Comparison of ENCODE assay signal across 10 cellular contexts in genomic region chr14:63295231-63295685, GRCh38. TPM values are rescaled to one million over a fixed set of nuclear protein-coding genes. Genes with fewer than 3 reads are reported as not detected.
A peak's percentile ranks its signal among the peaks of the same experiment; 100 is the strongest.
DNase-seq lines count a peak whose midpoint lies in the region; ATAC-seq and TF ChIP-seq lines count a peak whose summit lies in the region.
"Had no signal": no experiment of that assay in that cellular context is flagged by ENCODE, and none has a peak within 500 bp of the region (broad histone marks: within the 10 kb centered on the region; RNA-seq: fewer than 3 reads in every experiment).

No MANE protein-coding gene starts in this region.

- peak overlapping the region in 3 of 4 donors; percentile 3 to 34 (median 14) for H3K4me3 ChIP-seq in esophagus squamous epithelium
- H3K4me3 ChIP-seq in upper lobe of left lung = peak overlapping the region in 1 of 4 donors; percentile 23
- H3K4me3 ChIP-seq: testis had no signal

- H3K27me3 ChIP-seq in esophagus squamous epithelium (no peaks in the 10 kb centered on the region), upper lobe of left lung (no peaks in the 10 kb centered on the region)
- H3K27me3 ChIP-seq: testis had no signal

- peaks cover 0 to 18% (median 0%) of the 10 kb centered on the region in 3 donors for H3K36me3 ChIP-seq in esophagus squamous epithelium
- peaks cover 0 to 28% (median 0%) of the 10 kb centered on the region in 4 donors for H3K36me3 ChIP-seq in upper lobe of left lung

- H3K4me1 Mint-ChIP-seq in activated T-cell treated with anti-CD3 and anti-CD28 coated beads, Interleukin-2, amount 50 U/mL, for 72 hours (ENCODE audit: low read depth) = peaks cover 12% of the 10 kb centered on the region

- no peaks in the 10 kb centered on the region for H3K9me3 Mint-ChIP-seq in activated T-cell treated with anti-CD3 and anti-CD28 coated beads, Interleukin-2, amount 50 U/mL, for 72 hours

- no peak for ATAC-seq in activated T-cell treated with anti-CD3 and anti-CD28 coated beads, Interleukin-2, amount 50 U/mL, for 72 hours (replicated peaks in 1 of 2)
- peak; percentile 47 for ATAC-seq in HG03565 (IDR thresholded peaks at IDR 0.05; ENCODE audit: unreplicated experiment)
- no peak for ATAC-seq in upper lobe of left lung (ENCODE audit: low FRiP score in 2 of 2)
- no peak for ATAC-seq in HG03108 (IDR thresholded peaks at IDR 0.05; ENCODE audit: unreplicated experiment)

- H3K27me3 Mint-ChIP-seq in activated T-cell treated with anti-CD3 and anti-CD28 coated beads, Interleukin-2, amount 50 U/mL, for 72 hours (ENCODE audit: low read depth) = peaks cover 31% of the 10 kb centered on the region

- H3K4me3 Mint-ChIP-seq in activated T-cell treated with anti-CD3 and anti-CD28 coated beads, Interleukin-2, amount 50 U/mL, for 72 hours = peak overlapping the region in 1 of 2 donors; percentile 63

- intact Hi-C loops in esophagus squamous epithelium (cut with DNase I) = no loop called here

- no peaks in the 10 kb centered on the region for H3K4me1 ChIP-seq in esophagus squamous epithelium
- H3K4me1 ChIP-seq in upper lobe of left lung = peaks cover 0 to 17% (median 4%) of the 10 kb centered on the region in 4 donors
- H3K4me1 ChIP-seq: testis had no signal

- H3K36me3 Mint-ChIP-seq in activated T-cell treated with anti-CD3 and anti-CD28 coated beads, Interleukin-2, amount 50 U/mL, for 72 hours (ENCODE audit: insufficient read depth in 2 of 2) = no peaks in the 10 kb centered on the region

- H3K27ac ChIP-seq in esophagus squamous epithelium = peak overlapping the region in 3 of 4 donors; percentile 59 to 75 (median 73)
- peak overlapping the region; percentile 54 to 75 (median 64) for H3K27ac ChIP-seq in upper lobe of left lung
- H3K27ac ChIP-seq: testis had no signal

- H3K9me3 ChIP-seq in esophagus squamous epithelium (no peaks in the 10 kb centered on the region), upper lobe of left lung (no peaks in the 10 kb centered on the region)
- H3K9me3 ChIP-seq: testis had no signal

- TF ChIP-seq POLR2A in esophagus squamous epithelium (IDR thresholded peaks at IDR 0.05) = no peak
- no peak for TF ChIP-seq POLR2A in upper lobe of left lung (IDR thresholded peaks at IDR 0.05)

- DNase-seq in activated T-cell treated with anti-CD3 and anti-CD28 coated beads, Interleukin-2, amount 50 U/mL, for 72 hours = no peak
- DNase-seq in activated T-cell treated with anti-CD3 and anti-CD28 coated beads, Interleukin-2, amount 50 U/mL, for 48 hours = no peak
- DNase-seq in esophagus squamous epithelium (lab: John Stamatoyannopoulos, UW) (no peak), upper lobe of left lung (no peak), NCI-H2029 (lab: John Stamatoyannopoulos, UW) (no peak), SIG-M5 treated with dmso at 0.1 percent for 504 hours (lab: John Stamatoyannopoulos, UW; ENCODE audit: unreplicated experiment) (no peak)
- DNase-seq: testis had no signal

- H3K27ac Mint-ChIP-seq in activated T-cell treated with anti-CD3 and anti-CD28 coated beads, Interleukin-2, amount 50 U/mL, for 72 hours = peak overlapping the region; percentile 10

- 45 to 61% methylated on average over 8 of the region's 8 CpGs for WGBS in esophagus squamous epithelium, 2 donors
- WGBS in upper lobe of left lung, 2 donors = 46 to 47% methylated on average over 8 of the region's 8 CpGs

- no peak for TF ChIP-seq CTCF in esophagus squamous epithelium (IDR thresholded peaks at IDR 0.05)
- TF ChIP-seq CTCF in upper lobe of left lung (IDR thresholded peaks at IDR 0.05) = no peak

- peak in 2 of 4 donors; percentile 69 to 79 for TF ChIP-seq EP300 in upper lobe of left lung (IDR thresholded peaks at IDR 0.05)

RNA-seq across cellular contexts. Expression of gene GPHB5, which starts 23.5 kb away (rescaled TPM):
- total RNA-seq in activated T-cell treated with anti-CD3 and anti-CD28 coated beads, Interleukin-2, amount 50 U/mL, for 72 hours = not detected
- total RNA-seq in esophagus squamous epithelium = not detected
- not detected for total RNA-seq in upper lobe of left lung
- total RNA-seq: MCF 10A, testis had no signal
